8 cellular contexts compared by ENCODE assay signal in genomic region chr12:120688527-120689071, GRCh38. TPM values are rescaled to one million over a fixed set of nuclear protein-coding genes. Genes with fewer than 3 reads are reported as not detected.
A peak's percentile ranks its signal among the peaks of the same experiment; 100 is the strongest.
DNase-seq lines count a peak whose midpoint lies in the region; ATAC-seq and TF ChIP-seq lines count a peak whose summit lies in the region.

No MANE protein-coding gene starts in this region.

- TF ChIP-seq CTCF in CD14-positive monocyte (IDR thresholded peaks at IDR 0.05), result no peak
- TF ChIP-seq CTCF in left lung (IDR thresholded peaks at IDR 0.05), result no peak
- no peak for TF ChIP-seq CTCF in tibial artery (IDR thresholded peaks at IDR 0.05)

- peaks cover 48% of the 10 kb centered on the region for H3K4me1 ChIP-seq in adipocyte (ENCODE audit: control insufficient read depth, insufficient read depth, low read length)
- peaks cover 15 to 79% of the 10 kb centered on the region in 2 donors for H3K4me1 ChIP-seq in left lung
- H3K4me1 ChIP-seq in tibial artery, result peaks cover 0 to 38% (median 28%) of the 10 kb centered on the region in 4 donors

- peaks cover 62% of the 10 kb centered on the region for H3K4me1 Mint-ChIP-seq in CD14-positive monocyte

- DNase-seq in CD14-positive monocyte (ENCODE audit: low spot score), result no peak
- no peak for DNase-seq in Jurkat, Clone E6-1 (ENCODE audit: low read depth, low spot score)
- peak; percentile 59 for DNase-seq in adipocyte (ENCODE audit: low read depth)
- no peak for DNase-seq in left lung
- DNase-seq in tibial artery, result no peak

- H3K9ac ChIP-seq in adipocyte (ENCODE audit: low read length), result peak overlapping the region; percentile 96

- intact Hi-C loops in CD14-positive monocyte (cut with micrococcal nuclease) (loop anchor here (5.0 kb wide), 3 partner anchors 36 to 106 kb away; partner anchors contain the start of genes ACADS (in 2 of the 2) and POP5 (in 1 of the 2)), left lung (cut with DNase I) (no loop called here), tibial artery (cut with DNase I; ENCODE audit: low total_unique reads) (loop anchor here (2.0 to 5.0 kb wide), 2 partner anchors 22 to 41 kb away; partner anchors contain the start of gene UNC119B)

- H3K4me3 ChIP-seq in Jurkat, Clone E6-1 (ENCODE audit: low read length), result peak overlapping the region; percentile 89
- peak overlapping the region; percentile 96 for H3K4me3 ChIP-seq in adipocyte (ENCODE audit: low read length)
- peak overlapping the region; percentile 71 to 95 for H3K4me3 ChIP-seq in left lung
- H3K4me3 ChIP-seq in tibial artery, result peak overlapping the region; percentile 78 to 87

- peak overlapping the region; percentile 63 to 92 (median 83) for H3K27ac Mint-ChIP-seq in CD14-positive monocyte

- peaks cover 0 to 2% (median 0%) of the 10 kb centered on the region in 3 donors for H3K27me3 Mint-ChIP-seq in CD14-positive monocyte (ENCODE audit: low read depth in 3 of 3)

- no peaks in the 10 kb centered on the region for H3K27me3 ChIP-seq in adipocyte (replicated peaks; ENCODE audit: control insufficient read depth, insufficient read depth, low read length)
- no peaks in the 10 kb centered on the region for H3K27me3 ChIP-seq in left lung
- no peaks in the 10 kb centered on the region for H3K27me3 ChIP-seq in tibial artery

- H3K9me3 ChIP-seq in adipocyte (ENCODE audit: control insufficient read depth, low read length) (no peaks in the 10 kb centered on the region), left lung (no peaks in the 10 kb centered on the region), tibial artery (no peaks in the 10 kb centered on the region)

- H3K36me3 Mint-ChIP-seq in CD14-positive monocyte, result peaks cover 9 to 22% of the 10 kb centered on the region in 2 donors

- H3K36me3 ChIP-seq in adipocyte (ENCODE audit: control insufficient read depth, insufficient read depth, low read length, severe bottlenecking) (peaks cover under 1% of the 10 kb centered on the region), left lung (no peaks in the 10 kb centered on the region), tibial artery (peaks cover 0 to 5% (median 0%) of the 10 kb centered on the region in 3 donors)

- no peaks in the 10 kb centered on the region for H3K9me3 Mint-ChIP-seq in CD14-positive monocyte

- ATAC-seq in left lung (no peak), GM18909 (IDR thresholded peaks at IDR 0.05; ENCODE audit: poor library complexity, unreplicated experiment) (no peak), HG03442 (IDR thresholded peaks at IDR 0.05; ENCODE audit: unreplicated experiment) (no peak), HG03520 (IDR thresholded peaks at IDR 0.05; ENCODE audit: unreplicated experiment) (no peak)

- H3K27ac ChIP-seq in left lung (peak overlapping the region; percentile 11 to 87), tibial artery (peak overlapping the region; percentile 91 to 92)

- H3K4me3 Mint-ChIP-seq in CD14-positive monocyte, result peak overlapping the region; percentile 82 to 92

RNA-seq across cellular contexts. Expression of gene MLEC, which starts 1.6 kb away (rescaled TPM):
- polyA plus RNA-seq in CD14-positive monocyte, result 10 to 100 TPM; 65.3 to 79.5 TPM
- 86.7 TPM for polyA plus RNA-seq in Jurkat, Clone E6-1 (2012; ENCODE audit: insufficient read depth, insufficient read length)
- total RNA-seq in left lung, result 100 to 1,000 TPM; 178 to 180 TPM

RNA-seq across cellular contexts. Expression of gene UNC119B, which starts 21.7 kb away (rescaled TPM):
- 1 to 10 TPM; 1.1 to 2.1 TPM for polyA plus RNA-seq in CD14-positive monocyte
- 31.6 TPM for polyA plus RNA-seq in Jurkat, Clone E6-1 (2012; ENCODE audit: insufficient read depth, insufficient read length)
- total RNA-seq in left lung, result 10 to 100 TPM; 23.3 to 28.3 TPM

RNA-seq across cellular contexts. Expression of gene ACADS, which starts 37.0 kb away (rescaled TPM):
- polyA plus RNA-seq in CD14-positive monocyte, result 10 to 100 TPM; 18.2 to 25.1 TPM
- 26.1 TPM for polyA plus RNA-seq in Jurkat, Clone E6-1 (2012; ENCODE audit: insufficient read depth, insufficient read length)
- 10 to 100 TPM; 17.3 to 20.6 TPM for total RNA-seq in left lung

RNA-seq across cellular contexts. Expression of gene CABP1, which starts 48.2 kb away (rescaled TPM):
- under 1 TPM in 1 of 2 donors, not detected in 1; 0.19 TPM for polyA plus RNA-seq in CD14-positive monocyte
- not detected for polyA plus RNA-seq in Jurkat, Clone E6-1 (2012; ENCODE audit: insufficient read depth, insufficient read length)
- under 1 TPM; 0.37 to 0.38 TPM for total RNA-seq in left lung

Comparison
In these comparisons a context has a peak if more than half of its experiments do, and no peak if none do; other contexts are left out.
1. intact Hi-C loops: an anchor here in CD14-positive monocyte (5.0 kb wide) and tibial artery (2.0 to 5.0 kb wide); none called in left lung.